Comparison of ENCODE assay signal across 26 cellular contexts in the genomic region with DNA sequence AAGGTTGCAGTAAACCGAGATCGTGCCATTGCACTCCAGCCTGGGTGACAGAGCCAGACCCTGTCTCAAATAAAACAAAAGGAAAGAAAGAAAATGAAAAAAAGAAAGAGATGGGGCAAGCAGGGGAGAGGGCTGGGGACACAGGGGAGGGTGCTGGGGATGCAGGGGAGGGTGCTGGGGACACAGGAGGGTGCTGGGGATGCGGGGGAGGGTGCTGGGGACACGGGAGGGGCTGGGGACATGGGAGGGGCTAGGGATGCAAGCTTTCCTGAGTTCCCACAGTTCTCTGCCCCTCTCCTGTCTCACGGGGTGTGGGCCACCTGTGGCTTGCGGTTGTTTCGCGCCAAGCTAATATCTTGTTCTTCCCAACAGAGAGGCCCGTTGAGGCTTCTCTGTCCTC.
"Had no signal": no experiment of that assay in that cellular context is flagged by ENCODE, and none has a peak within 500 bp of the region (broad histone marks: within the 10 kb centered on the region; RNA-seq: fewer than 3 reads in every experiment).

No MANE protein-coding gene starts in this region.

- H3K9me3 ChIP-seq: adrenal gland, body of pancreas, breast epithelium, MG63, Peyer's patch, SJSA1, SK-N-SH had no signal

- H3K4me1 ChIP-seq: breast epithelium, SJSA1 had no signal

- H3K9me2 ChIP-seq: SK-N-SH had no signal

- H3K4me2 ChIP-seq: SK-N-SH had no signal

- H3K27me3 ChIP-seq: adrenal gland, body of pancreas, breast epithelium, MG63, Peyer's patch, SJSA1 had no signal

- H3K27ac ChIP-seq: body of pancreas, breast epithelium, Peyer's patch, SJSA1 had no signal

- ATAC-seq: activated CD8-positive, alpha-beta T cell treated with anti-CD3 and anti-CD28 coated beads for 36 hours; activated T-cell treated with anti-CD3 and anti-CD28 coated beads, Interleukin-2, amount 50 U/mL, for 4 hours; body of pancreas; PC-3 had no signal

- DNase-seq: activated CD4-positive, alpha-beta T cell treated with anti-CD3 and anti-CD28 coated beads, Interleukin-2, amount 10 ng/mL, durations not matched to agents 24 days and 14 days; activated CD4-positive, alpha-beta T cell treated with anti-CD3 and anti-CD28 coated beads, Interleukin-2, amount 50 U/mL, for 4 hours; activated CD8-positive, alpha-beta T cell treated with anti-CD3 and anti-CD28 coated beads for 36 hours; activated gamma-delta T cell treated with Interleukin-2 at 50 U/mL for 16 hours; activated naive CD4-positive, alpha-beta T cell treated with anti-CD3 and anti-CD28 coated beads for 36 hours; activated T-cell treated with anti-CD3 and anti-CD28 coated beads for 4 hours; activated T-cell treated with anti-CD3 and anti-CD28 coated beads, Interleukin-2, amount 50 U/mL, for 4 hours; body of pancreas; MG63; NCI-H1048; NCI-H1105 treated with DMSO at 0.1 percent for 48 hours; NCI-H1436; NCI-H1694; NCI-H1930; NCI-H2081 treated with DMSO at 0.1 percent for 48 hours; NCI-H226; NCI-H446 treated with DMSO at 0.1 percent for 48 hours; NCI-H524 treated with DMSO at 0.1 percent for 48 hours; PC-3; Peyer's patch; RPMI8226; SHP77 treated with DMSO at 0.1 percent for 48 hours; SK-N-SH had no signal

- H3K36me3 ChIP-seq: breast epithelium had no signal

- H3K4me3 ChIP-seq: adrenal gland, body of pancreas, breast epithelium, MG63, Peyer's patch, SJSA1 had no signal

- H3K9ac ChIP-seq: SK-N-SH had no signal
